1 cellular context compared by ENCODE assay signal in genomic region chr19:572891-573825, GRCh38.
A peak's percentile ranks its signal among the peaks of the same experiment; 100 is the strongest.
TF ChIP-seq lines count a peak whose summit lies in the region.

No MANE protein-coding gene starts in this region.

TF ChIP-seq in K562, 482 proteins besides CTCF, POLR2A, EP300 and RAD21 (continues in another document):
- TF ChIP-seq GTF2A2 (tag; IDR thresholded peaks at IDR 0.05) (no peak), KDM1A (IDR thresholded peaks at IDR 0.05) (no peak), TRIM28 (IDR thresholded peaks at IDR 0.05) (no peak), MGA (IDR thresholded peaks at IDR 0.05) (peak; percentile 13; the same call in 1 of the 2 replicates), ZNF766 (CRISPR knock-in tag; conservative IDR thresholded peaks at IDR 0.05) (no peak), YBX1 (IDR thresholded peaks at IDR 0.05) (no peak), FOXP4 (CRISPR knock-in tag; IDR thresholded peaks at IDR 0.05; ENCODE audit: borderline replicate concordance) (0 out of 2 replicates have a peak, but pooled peaks have one; percentile 48), MAX (CRISPR knock-in tag; IDR thresholded peaks at IDR 0.05) (peak; percentile 63), ZC3H11A (IDR thresholded peaks at IDR 0.05; ENCODE audit: low read depth, low read length) (no peak), FIP1L1 (IDR thresholded peaks at IDR 0.05; ENCODE audit: low read depth, low read length, poor library complexity, severe bottlenecking) (no peak), ZFX (CRISPR knock-in tag; IDR thresholded peaks at IDR 0.05) (peak; percentile 27), CHD2 (IDR thresholded peaks at IDR 0.05; ENCODE audit: low read depth, low read length) (peak; percentile 79), NUFIP1 (IDR thresholded peaks at IDR 0.05; ENCODE audit: partially characterized antibody) (no peak), REST (CRISPR knock-in tag; IDR thresholded peaks at IDR 0.05; ENCODE audit: low read depth) (0 out of 2 replicates have a peak, but pooled peaks have one; percentile 45), NR2F6 (CRISPR knock-in tag; IDR thresholded peaks at IDR 0.05) (no peak), ZBTB7A (IDR thresholded peaks at IDR 0.05; ENCODE audit: borderline replicate concordance, control insufficient read depth, low read depth, low read length) (peak; percentile 85), RBM17 (IDR thresholded peaks at IDR 0.05; ENCODE audit: borderline replicate concordance, low read depth, low read length) (no peak), SIN3A (IDR thresholded peaks at IDR 0.05; ENCODE audit: borderline replicate concordance in 2 of 2, control insufficient read depth in 1 of 2, low read depth in 2 of 2, low read length in 2 of 2) (0 out of 4 replicates have a peak, but pooled peaks of 1 of the 2 experiments have one; percentile 9), ZNF316 (IDR thresholded peaks at IDR 0.05) (no peak), SETDB1 (IDR thresholded peaks at IDR 0.05; ENCODE audit: low read length) (no peak), ZBTB9 (CRISPR knock-in tag; IDR thresholded peaks at IDR 0.05) (no peak), HMG20B (CRISPR knock-in tag; IDR thresholded peaks at IDR 0.05) (no peak), TAL1 (IDR thresholded peaks at IDR 0.05) (no peak), LCOR (CRISPR knock-in tag; IDR thresholded peaks at IDR 0.05) (no peak), ARID1B (IDR thresholded peaks at IDR 0.05) (no peak), ZNF444 (CRISPR knock-in tag; IDR thresholded peaks at IDR 0.05) (no peak), ZHX1 (conservative IDR thresholded peaks at IDR 0.05; ENCODE audit: low read length) (no peak), MEF2D (tag; conservative IDR thresholded peaks at IDR 0.05; ENCODE audit: low read depth) (no peak), FOXJ2 (tag; IDR thresholded peaks at IDR 0.05) (no peak), PBX2 (CRISPR knock-in tag; IDR thresholded peaks at IDR 0.05; ENCODE audit: low read depth) (no peak), PBX2 (tag; conservative IDR thresholded peaks at IDR 0.05; ENCODE audit: low read depth) (no peak), SP2 (IDR thresholded peaks at IDR 0.05; ENCODE audit: extremely low read depth, low read depth, low read length, poor library complexity, severe bottlenecking) (no peak), E2F3 (CRISPR knock-in tag; IDR thresholded peaks at IDR 0.05) (0 out of 2 replicates have a peak, but pooled peaks have one; percentile 46), ZNF77 (CRISPR knock-in tag; IDR thresholded peaks at IDR 0.05) (no peak)
